In genomic region chr1:68819190-68819829, GRCh38 we compare ENCODE assay signal across 8 cellular contexts.
DNase-seq lines count a peak whose midpoint lies in the region; ATAC-seq, FAIRE-seq and TF ChIP-seq lines count a peak whose summit lies in the region.

No MANE protein-coding gene starts in this region.

- no peaks in the 10 kb centered on the region for H3K27me3 Mint-ChIP-seq in nephron (ENCODE audit: low read depth)
- H3K27me3 Mint-ChIP-seq in CD4-positive, alpha-beta T cell = no peaks in the 10 kb centered on the region
- no peaks in the 10 kb centered on the region for H3K27me3 Mint-ChIP-seq in Calu3 (ENCODE audit: unreplicated experiment)
- H3K27me3 Mint-ChIP-seq in T-helper 2 cell treated with Interferon-gamma antibody and Interleukin-4, amounts not matched to agents 5 μg/mL and 100 μg/mL, for 36 hours (ENCODE audit: low read depth) = no peaks in the 10 kb centered on the region

- BruUV-seq in Calu3 (replicated peaks; lab: Mats Ljungman, UMichigan) = no TSS peak

- H3K27ac ChIP-seq in CD4-positive, alpha-beta T cell (ENCODE audit: low read depth, low read length) = no peak overlapping the region

- no peak for FAIRE-seq in RCC 7860 (lab: Jason Lieb, UNC)

- H3K9me3 ChIP-seq in CD4-positive, alpha-beta T cell (ENCODE audit: control insufficient read depth, low read length) = peaks cover 3% of the 10 kb centered on the region

- POLR2A ChIA-PET in GM10248 (lab: Yijun Ruan, JAX) = no interaction called here
- POLR2A ChIA-PET in CD4-positive, alpha-beta T cell (lab: Charles Lee) = no interaction called here

- ATAC-seq in CD4-positive, alpha-beta T cell (ENCODE audit: poor library complexity) = no peak

- intact Hi-C loops in CD4-positive, alpha-beta T cell (cut with DNase I, micrococcal nuclease) = no loop called here
- intact Hi-C loops in Calu3 (cut with micrococcal nuclease; ENCODE audit: unreplicated experiment) = no loop called here

- no peak overlapping the region for H3K27ac Mint-ChIP-seq in nephron
- no peak overlapping the region for H3K27ac Mint-ChIP-seq in CD4-positive, alpha-beta T cell
- no peak overlapping the region for H3K27ac Mint-ChIP-seq in Calu3 (ENCODE audit: unreplicated experiment)
- no peak overlapping the region for H3K27ac Mint-ChIP-seq in T-helper 2 cell treated with Interferon-gamma antibody and Interleukin-4, amounts not matched to agents 5 μg/mL and 100 μg/mL, for 36 hours

- no peaks in the 10 kb centered on the region for H3K27me3 ChIP-seq in CD4-positive, alpha-beta T cell (ENCODE audit: control insufficient read depth, insufficient read depth, low read length)

- no peak overlapping the region for H3K4me3 Mint-ChIP-seq in nephron
- H3K4me3 Mint-ChIP-seq in CD4-positive, alpha-beta T cell = no peak overlapping the region
- H3K4me3 Mint-ChIP-seq in Calu3 (ENCODE audit: low read depth, unreplicated experiment) = no peak overlapping the region
- H3K4me3 Mint-ChIP-seq in T-helper 2 cell treated with Interferon-gamma antibody and Interleukin-4, amounts not matched to agents 5 μg/mL and 100 μg/mL, for 36 hours = no peak overlapping the region

- H3K9me3 Mint-ChIP-seq in nephron = peaks cover 2% of the 10 kb centered on the region
- H3K9me3 Mint-ChIP-seq in CD4-positive, alpha-beta T cell = no peaks in the 10 kb centered on the region
- H3K9me3 Mint-ChIP-seq in Calu3 (ENCODE audit: low read depth, unreplicated experiment) = no peaks in the 10 kb centered on the region
- no peaks in the 10 kb centered on the region for H3K9me3 Mint-ChIP-seq in T-helper 2 cell treated with Interferon-gamma antibody and Interleukin-4, amounts not matched to agents 5 μg/mL and 100 μg/mL, for 36 hours

- H3K4me1 Mint-ChIP-seq in nephron = peaks cover 3% of the 10 kb centered on the region
- H3K4me1 Mint-ChIP-seq in CD4-positive, alpha-beta T cell (ENCODE audit: low read depth) = no peaks in the 10 kb centered on the region
- no peaks in the 10 kb centered on the region for H3K4me1 Mint-ChIP-seq in Calu3 (ENCODE audit: low read depth, unreplicated experiment)
- H3K4me1 Mint-ChIP-seq in T-helper 2 cell treated with Interferon-gamma antibody and Interleukin-4, amounts not matched to agents 5 μg/mL and 100 μg/mL, for 36 hours (ENCODE audit: low read depth) = no peaks in the 10 kb centered on the region

- DNase-seq in GM10248 (ENCODE audit: extremely low spot score) (no peak), LoVo (ENCODE audit: low spot score) (peak; percentile 20), astrocyte of the hippocampus (ENCODE audit: low read depth, low spot score) (peak; percentile 56), RCC 7860 (ENCODE audit: low spot score) (no peak), Calu3 (no peak)
- DNase-seq in CD4-positive, alpha-beta T cell = no peak
- DNase-seq in T-helper 2 cell treated with Interferon-gamma antibody and Interleukin-4, amounts not matched to agents 5 μg/mL and 100 μg/mL, for 36 hours (ENCODE audit: low spot score) = no peak

- H3K36me3 Mint-ChIP-seq in nephron (ENCODE audit: low read depth) = no peaks in the 10 kb centered on the region
- no peaks in the 10 kb centered on the region for H3K36me3 Mint-ChIP-seq in CD4-positive, alpha-beta T cell (ENCODE audit: low read depth)
- no peaks in the 10 kb centered on the region for H3K36me3 Mint-ChIP-seq in Calu3 (ENCODE audit: insufficient read depth, unreplicated experiment)
- no peaks in the 10 kb centered on the region for H3K36me3 Mint-ChIP-seq in T-helper 2 cell treated with Interferon-gamma antibody and Interleukin-4, amounts not matched to agents 5 μg/mL and 100 μg/mL, for 36 hours (ENCODE audit: low read depth)

- TF ChIP-seq CTCF in GM10248 (IDR thresholded peaks at IDR 0.05; ENCODE audit: control extremely low read depth, extremely low read depth, low read depth, missing control alignments) (peak; percentile 22), nephron (IDR thresholded peaks at IDR 0.05; ENCODE audit: unreplicated experiment in 3 of 3) (peak; percentile 23 to 44 (median 29)), Calu3 (IDR thresholded peaks at IDR 0.05; ENCODE audit: unreplicated experiment) (no peak)
- TF ChIP-seq CTCF in CD4-positive, alpha-beta T cell (IDR thresholded peaks at IDR 0.05) = no peak

- CTCF ChIA-PET in GM10248 (lab: Yijun Ruan, JAX) (interaction anchor here (1.0 to 2.0 kb wide), 6 partner anchors 10 to 919 kb away, joined by 3 to 12 read pairs (median 5); no protein-coding TSS in a partner anchor), Calu3 (lab: Charles Lee) (interaction anchor here (0.6 kb wide), 1 partner anchor 367 kb away, joined by 4 read pairs; no protein-coding TSS in a partner anchor)
- CTCF ChIA-PET in CD4-positive, alpha-beta T cell (lab: Charles Lee) = no interaction called here

Comparison
In these comparisons a context has a peak if more than half of its experiments do, and no peak if none do; other contexts are left out.
1. DNase-seq: peak in LoVo (single experiment) and astrocyte of the hippocampus (single experiment); none in GM10248 (single experiment), CD4-positive, alpha-beta T cell (0 of 10), RCC 7860 (single experiment), Calu3 (single experiment) and T-helper 2 cell treated with Interferon-gamma antibody and Interleukin-4, amounts not matched to agents 5 μg/mL and 100 μg/mL, for 36 hours (single experiment).
2. CTCF ChIP-seq: peak in GM10248 (single experiment) and nephron (3 of 3); none in CD4-positive, alpha-beta T cell (single experiment) and Calu3 (single experiment).